Comparison of ENCODE assay signal across 30 cellular contexts in the genomic region with DNA sequence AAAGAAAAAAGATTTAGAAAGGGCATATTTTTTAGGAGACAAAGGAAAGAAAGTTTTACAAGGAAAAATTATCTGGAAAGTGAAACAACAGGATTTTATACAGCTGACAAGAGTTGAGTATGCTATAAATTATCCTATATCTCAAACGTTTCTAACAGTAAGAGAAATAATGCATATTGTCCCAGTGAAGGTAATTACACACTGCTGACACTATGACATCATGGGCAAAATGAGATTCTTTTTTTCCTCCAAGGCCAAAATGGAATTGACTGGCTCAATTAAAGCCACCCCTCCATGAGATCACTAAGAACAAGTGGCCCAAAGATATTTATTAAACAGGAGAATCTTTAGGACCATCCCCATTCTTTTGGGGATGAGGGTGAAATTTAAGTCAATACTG.
"Had no signal": no experiment of that assay in that cellular context is flagged by ENCODE, and none has a peak within 500 bp of the region (broad histone marks: within the 10 kb centered on the region; RNA-seq: fewer than 3 reads in every experiment).

No MANE protein-coding gene starts in this region.

- H3K27ac Mint-ChIP-seq: activated CD4-positive, alpha-beta memory T cell treated with anti-CD3 and anti-CD28 coated beads, Interleukin-2, amount 10 ng/mL, durations not matched to agents 7 days and 5 days; activated CD4-positive, alpha-beta T cell treated with anti-CD3 and anti-CD28 coated beads, Interleukin-2, amount 10 ng/mL, durations not matched to agents 7 days and 5 days; activated naive CD4-positive, alpha-beta T cell treated with anti-CD3 and anti-CD28 coated beads, Interleukin-2, amount 10 ng/mL, durations not matched to agents 7 days and 5 days; activated naive CD4-positive, alpha-beta T cell treated with anti-CD3 and anti-CD28 coated beads, Interleukin-2, amount 50 U/mL, for 72 hours; activated naive CD8-positive, alpha-beta T cell treated with anti-CD3 and anti-CD28 coated beads, Interleukin-2, amount 10 ng/mL, durations not matched to agents 7 days and 5 days; activated T-cell treated with anti-CD3 and anti-CD28 coated beads, Interleukin-2, amount 50 U/mL, for 24 hours; activated T-cell treated with anti-CD3 and anti-CD28 coated beads, Interleukin-2, amount 50 U/mL, for 72 hours; brain; endodermal cell; WTC11 had no signal

- H3K36me3 ChIP-seq: ascending aorta, breast epithelium, cardiac muscle cell, colonic mucosa had no signal

- H3K4me3 Mint-ChIP-seq: activated CD4-positive, alpha-beta memory T cell treated with anti-CD3 and anti-CD28 coated beads, Interleukin-2, amount 10 ng/mL, durations not matched to agents 7 days and 5 days; activated CD4-positive, alpha-beta T cell treated with anti-CD3 and anti-CD28 coated beads, Interleukin-2, amount 10 ng/mL, durations not matched to agents 7 days and 5 days; activated naive CD4-positive, alpha-beta T cell treated with anti-CD3 and anti-CD28 coated beads, Interleukin-2, amount 10 ng/mL, durations not matched to agents 7 days and 5 days; activated naive CD8-positive, alpha-beta T cell treated with anti-CD3 and anti-CD28 coated beads, Interleukin-2, amount 10 ng/mL, durations not matched to agents 7 days and 5 days; activated T-cell treated with anti-CD3 and anti-CD28 coated beads, Interleukin-2, amount 50 U/mL, for 24 hours; activated T-cell treated with anti-CD3 and anti-CD28 coated beads, Interleukin-2, amount 50 U/mL, for 72 hours; brain; endodermal cell; WTC11 had no signal

- FAIRE-seq: frontal cortex had no signal

- H3K4me1 ChIP-seq: ascending aorta, breast epithelium, colonic mucosa had no signal

- H3K36me3 Mint-ChIP-seq: activated naive CD4-positive, alpha-beta T cell treated with anti-CD3 and anti-CD28 coated beads, Interleukin-2, amount 10 ng/mL, durations not matched to agents 7 days and 5 days; activated naive CD4-positive, alpha-beta T cell treated with anti-CD3 and anti-CD28 coated beads, Interleukin-2, amount 50 U/mL, for 72 hours; activated naive CD8-positive, alpha-beta T cell treated with anti-CD3 and anti-CD28 coated beads, Interleukin-2, amount 10 ng/mL, durations not matched to agents 7 days and 5 days; brain; WTC11 had no signal

- H3K9me3 Mint-ChIP-seq: activated CD4-positive, alpha-beta memory T cell treated with anti-CD3 and anti-CD28 coated beads, Interleukin-2, amount 10 ng/mL, durations not matched to agents 7 days and 5 days; activated CD4-positive, alpha-beta T cell treated with anti-CD3 and anti-CD28 coated beads, Interleukin-2, amount 10 ng/mL, durations not matched to agents 7 days and 5 days; activated naive CD4-positive, alpha-beta T cell treated with anti-CD3 and anti-CD28 coated beads, Interleukin-2, amount 10 ng/mL, durations not matched to agents 7 days and 5 days; activated naive CD4-positive, alpha-beta T cell treated with anti-CD3 and anti-CD28 coated beads, Interleukin-2, amount 50 U/mL, for 72 hours; activated naive CD8-positive, alpha-beta T cell treated with anti-CD3 and anti-CD28 coated beads, Interleukin-2, amount 10 ng/mL, durations not matched to agents 7 days and 5 days; activated T-cell treated with anti-CD3 and anti-CD28 coated beads, Interleukin-2, amount 50 U/mL, for 24 hours; activated T-cell treated with anti-CD3 and anti-CD28 coated beads, Interleukin-2, amount 50 U/mL, for 72 hours; brain; endodermal cell; WTC11 had no signal

- H3K27me3 ChIP-seq: ascending aorta, breast epithelium, cardiac muscle cell, colonic mucosa had no signal

- H3K9me3 ChIP-seq: ascending aorta, breast epithelium, colonic mucosa had no signal

- H3K4me1 Mint-ChIP-seq: activated CD4-positive, alpha-beta memory T cell treated with anti-CD3 and anti-CD28 coated beads, Interleukin-2, amount 10 ng/mL, durations not matched to agents 7 days and 5 days; activated CD4-positive, alpha-beta T cell treated with anti-CD3 and anti-CD28 coated beads, Interleukin-2, amount 10 ng/mL, durations not matched to agents 7 days and 5 days; activated naive CD4-positive, alpha-beta T cell treated with anti-CD3 and anti-CD28 coated beads, Interleukin-2, amount 10 ng/mL, durations not matched to agents 7 days and 5 days; activated naive CD8-positive, alpha-beta T cell treated with anti-CD3 and anti-CD28 coated beads, Interleukin-2, amount 10 ng/mL, durations not matched to agents 7 days and 5 days had no signal

- ATAC-seq: activated naive CD4-positive, alpha-beta T cell treated with anti-CD3 and anti-CD28 coated beads, Interleukin-2, amount 50 U/mL, for 72 hours; activated T-cell treated with anti-CD3 and anti-CD28 coated beads, Interleukin-2, amount 50 U/mL, for 72 hours; esophagus mucosa; WTC11 had no signal

- H3K4me3 ChIP-seq: ascending aorta, breast epithelium, cardiac muscle cell, colonic mucosa had no signal

- DNase-seq: activated CD4-positive, alpha-beta memory T cell treated with anti-CD3 and anti-CD28 coated beads, Interleukin-2, amount 10 ng/mL, durations not matched to agents 7 days and 5 days; activated CD4-positive, alpha-beta T cell treated with anti-CD3 and anti-CD28 coated beads for 1 hour; activated CD4-positive, alpha-beta T cell treated with anti-CD3 and anti-CD28 coated beads for 4 hours; activated CD4-positive, alpha-beta T cell treated with anti-CD3 and anti-CD28 coated beads, Interleukin-2, amount 10 ng/mL, durations not matched to agents 7 days and 5 days; activated CD4-positive, alpha-beta T cell treated with anti-CD3 and anti-CD28 coated beads, Interleukin-2, amount 50 U/mL, for 4 hours; activated CD8-positive, alpha-beta memory T cell treated with anti-CD3 and anti-CD28 coated beads, Interleukin-2, amount 50 U/mL, for 48 hours; activated gamma-delta T cell; activated naive CD4-positive, alpha-beta T cell; activated naive CD4-positive, alpha-beta T cell treated with anti-CD3 and anti-CD28 coated beads, Interleukin-2, amount 10 ng/mL, durations not matched to agents 7 days and 5 days; activated naive CD8-positive, alpha-beta T cell treated with anti-CD3 and anti-CD28 coated beads, Interleukin-2, amount 10 ng/mL, durations not matched to agents 7 days and 5 days; activated T-cell treated with anti-CD3 and anti-CD28 coated beads for 4 hours; activated T-cell treated with anti-CD3 and anti-CD28 coated beads, Interleukin-2, amount 50 U/mL, for 24 hours; activated T-cell treated with anti-CD3 and anti-CD28 coated beads, Interleukin-2, amount 50 U/mL, for 72 hours; central memory CD4-positive, alpha-beta T cell; cerebellar nuclear complex; colonic mucosa; effector CD8-positive, alpha-beta T cell; endodermal cell; foreskin fibroblast; head of caudate nucleus; T-helper 2 cell had no signal

- H3K27ac ChIP-seq: ascending aorta, breast epithelium, cardiac muscle cell, colonic mucosa, VCaP had no signal
